7 cellular contexts compared by ENCODE assay signal in genomic region chr2:163155279-163155883, GRCh38.
DNase-seq lines count a peak whose midpoint lies in the region; ATAC-seq and TF ChIP-seq lines count a peak whose summit lies in the region.

No MANE protein-coding gene starts in this region.

- H3K27ac Mint-ChIP-seq in GM23338 = no peak overlapping the region

- no peaks in the 10 kb centered on the region for H3K9me3 Mint-ChIP-seq in GM23338

- H4K20me1 ChIP-seq in GM23338 (replicated peaks; ENCODE audit: insufficient read depth) = no peaks in the 10 kb centered on the region

- H3K4me3 Mint-ChIP-seq in GM23338 = no peak overlapping the region

- intact Hi-C loops in stomach (cut with DNase I; ENCODE audit: low total_unique reads) = no loop called here

- H3K27me3 ChIP-seq in GM23338 (ENCODE audit: insufficient read depth) = no peaks in the 10 kb centered on the region
- H3K27me3 ChIP-seq in foreskin keratinocyte = no peaks in the 10 kb centered on the region
- H3K27me3 ChIP-seq in stomach = no peaks in the 10 kb centered on the region

- no peak overlapping the region for H3K4me3 ChIP-seq in GM23338
- H3K4me3 ChIP-seq in stomach = no peak overlapping the region

- ATAC-seq in GM23338 = peak; percentile 62
- peak; percentile 71 for ATAC-seq in foreskin keratinocyte

- TF ChIP-seq EP300 in stomach (IDR thresholded peaks at IDR 0.05) = no peak

- H3K36me3 Mint-ChIP-seq in GM23338 (ENCODE audit: low read depth) = no peaks in the 10 kb centered on the region

- H3K27ac ChIP-seq in GM23338 (ENCODE audit: low read depth) (no peak overlapping the region), foreskin keratinocyte (no peak overlapping the region), stomach (no peak overlapping the region)

- no peaks in the 10 kb centered on the region for H3K79me2 ChIP-seq in GM23338 (replicated peaks; ENCODE audit: insufficient read depth)

- no peaks in the 10 kb centered on the region for H3K9me2 ChIP-seq in GM23338 (ENCODE audit: insufficient read depth)

- H3K27me3 Mint-ChIP-seq in GM23338 (ENCODE audit: insufficient read depth, low read depth, poor library complexity) = peaks cover 3% of the 10 kb centered on the region

- TF ChIP-seq POLR2A in stomach (IDR thresholded peaks at IDR 0.05) = no peak

- no peak overlapping the region for H3K4me2 ChIP-seq in GM23338

- H3K36me3 ChIP-seq in GM23338 (ENCODE audit: insufficient read depth) (no peaks in the 10 kb centered on the region), stomach (no peaks in the 10 kb centered on the region)

- TF ChIP-seq CTCF in GM12873 (IDR thresholded peaks at IDR 0.05; ENCODE audit: insufficient read depth, low read depth, low read length, missing control alignments) (peak; percentile 51), GM23338 (conservative IDR thresholded peaks at IDR 0.05; ENCODE audit: low read depth in 2 of 2) (peak; percentile 62 to 70), foreskin keratinocyte (conservative IDR thresholded peaks at IDR 0.05) (peak; percentile 73), stomach (IDR thresholded peaks at IDR 0.05) (peak in 4 of 7 experiments; percentile 46 to 51 (median 50))

- no peaks in the 10 kb centered on the region for H3K4me1 ChIP-seq in GM23338 (ENCODE audit: insufficient read depth)
- no peaks in the 10 kb centered on the region for H3K4me1 ChIP-seq in foreskin keratinocyte
- H3K4me1 ChIP-seq in stomach = no peaks in the 10 kb centered on the region

- no peaks in the 10 kb centered on the region for H3K4me1 Mint-ChIP-seq in GM23338

- no peak overlapping the region for H2AFZ ChIP-seq in GM23338

- no peaks in the 10 kb centered on the region for H3K9me3 ChIP-seq in stomach

- DNase-seq in GM23338 (ENCODE audit: low spot score) = peak; percentile 54
- DNase-seq in KG1 (lab: John Stamatoyannopoulos, UW) = peak; percentile 9
- DNase-seq in SHP77 (lab: John Stamatoyannopoulos, UW) = peak; percentile 18 to 21
- peak; percentile 10 to 36 for DNase-seq in foreskin keratinocyte
- DNase-seq in stomach = no peak
- no peak for DNase-seq in GDM1 (lab: John Stamatoyannopoulos, UW)

- no peaks in the 10 kb centered on the region for H3F3A ChIP-seq in GM23338 (replicated peaks; ENCODE audit: low read depth)

- WGBS in stomach, 5 donors = 15 to 29% (median 20%) methylated on average over 3 of the region's 3 CpGs

TF ChIP-seq in GM23338, 12 proteins besides CTCF, POLR2A, EP300 and RAD21:
- TF ChIP-seq CREB1 (CRISPR knock-in tag; IDR thresholded peaks at IDR 0.05; ENCODE audit: low read depth) = no peak
- TF ChIP-seq ZNF114 (CRISPR knock-in tag; IDR thresholded peaks at IDR 0.05) = no peak
- TF ChIP-seq NANOG (IDR thresholded peaks at IDR 0.05; ENCODE audit: borderline replicate concordance) = no peak
- no peak for TF ChIP-seq ZNF331 (CRISPR knock-in tag; IDR thresholded peaks at IDR 0.05; ENCODE audit: low read depth)
- TF ChIP-seq EZH2 (IDR thresholded peaks at IDR 0.05; ENCODE audit: low read depth, unreplicated experiment) = no peak
- TF ChIP-seq JUNB (IDR thresholded peaks at IDR 0.05; ENCODE audit: unreplicated experiment) = no peak
- TF ChIP-seq POLR2AphosphoS5 (IDR thresholded peaks at IDR 0.05; ENCODE audit: low read depth) = no peak
- TF ChIP-seq EZH2phosphoT487 (IDR thresholded peaks at IDR 0.05; ENCODE audit: unreplicated experiment) = no peak
- no peak for TF ChIP-seq REST (IDR thresholded peaks at IDR 0.05; ENCODE audit: unreplicated experiment)
- TF ChIP-seq ETS1 (IDR thresholded peaks at IDR 0.05) = no peak
- TF ChIP-seq STAT1 (IDR thresholded peaks at IDR 0.05; ENCODE audit: unreplicated experiment) = no peak
- no peak for TF ChIP-seq ZNF462 (CRISPR knock-in tag; IDR thresholded peaks at IDR 0.05)

Comparison
In these comparisons a context has a peak if more than half of its experiments do, and no peak if none do; other contexts are left out.
1. DNase-seq: peak in GM23338 (single experiment), KG1 (single experiment), SHP77 (2 of 2) and foreskin keratinocyte (2 of 2); none in stomach (single experiment) and GDM1 (single experiment).
2. Peak in every context shown above with its lines, with median percentiles within 50 percentile points of each other: CTCF ChIP-seq.